ENCODE assay signal across 12 cellular contexts in the genomic region with DNA sequence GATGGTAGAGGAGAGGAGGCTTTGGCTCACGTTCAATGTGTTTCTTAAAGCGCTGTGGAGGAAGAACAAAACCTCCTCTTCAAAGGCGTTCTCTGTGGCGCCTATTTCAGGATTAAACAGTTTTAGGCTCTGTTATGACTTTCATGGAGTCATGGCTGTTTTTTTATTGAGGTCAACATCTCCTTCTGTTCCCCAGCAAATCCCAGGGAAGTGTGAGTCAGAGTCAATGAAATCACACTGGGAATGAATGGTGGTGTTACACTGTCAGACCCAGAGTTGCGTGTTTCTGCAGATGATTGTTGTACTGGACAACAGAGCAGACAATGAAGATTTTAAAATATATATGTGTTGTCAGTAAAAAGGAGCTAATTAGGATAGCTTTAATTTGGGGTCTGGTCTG.
DNase-seq lines count a peak whose midpoint lies in the region; ATAC-seq and TF ChIP-seq lines count a peak whose summit lies in the region.
"Had no signal": no experiment of that assay in that cellular context is flagged by ENCODE, and none has a peak within 500 bp of the region (broad histone marks: within the 10 kb centered on the region; RNA-seq: fewer than 3 reads in every experiment).

No MANE protein-coding gene starts in this region.

- no peaks in the 10 kb centered on the region for H3K4me1 Mint-ChIP-seq in T-helper 17 cell
- H3K4me1 Mint-ChIP-seq: IgD-negative memory B cell had no signal

- H3K27ac ChIP-seq in SK-N-SH (ENCODE audit: low read depth in 2 of 2, low read length in 1 of 2) (peak overlapping the region; percentile 34 to 71), left lung (peak overlapping the region in 1 of 2 donors; percentile 44), aorta (ENCODE audit: low read depth in 1 of 2, low read length in 2 of 2) (peak overlapping the region; percentile 57 to 67)
- H3K27ac ChIP-seq: lower lobe of right lung had no signal

- H3K4me1 ChIP-seq in SK-N-SH (ENCODE audit: control insufficient read depth in 1 of 2, insufficient read depth in 2 of 2, low read depth in 1 of 2, low read length in 1 of 2) (peaks cover 27 to 43% of the 10 kb centered on the region in 2 experiments), left lung (no peaks in the 10 kb centered on the region), aorta (ENCODE audit: control insufficient read depth in 1 of 2, insufficient read depth in 2 of 2, low read length in 2 of 2) (peaks cover 0 to 3% of the 10 kb centered on the region in 2 donors)

- DNase-seq in SK-N-SH (no peak), dedifferentiated amniotic fluid mesenchymal stem cell (ENCODE audit: extremely low spot score) (peak; percentile 89), left lung (no peak), aorta (no peak), T-helper 17 cell (no peak)
- DNase-seq: activated CD4-positive, alpha-beta T cell treated with anti-CD3 and anti-CD28 coated beads, Interleukin-2, amount 50 U/mL, for 48 hours; lower lobe of right lung; stimulated activated CD4-positive, alpha-beta T cell treated with anti-CD3 and anti-CD28 coated beads, Interleukin-4, amount 100 ng/mL, for 1 hour had no signal

- H3K4me3 Mint-ChIP-seq in T-helper 17 cell, result no peak overlapping the region
- H3K4me3 Mint-ChIP-seq: IgD-negative memory B cell had no signal

- no peaks in the 10 kb centered on the region for H3K79me2 ChIP-seq in SK-N-SH (ENCODE audit: insufficient read depth)

- no peak overlapping the region for H3K4me2 ChIP-seq in SK-N-SH

- H3K36me3 Mint-ChIP-seq in T-helper 17 cell (ENCODE audit: low read depth), result no peaks in the 10 kb centered on the region
- H3K36me3 Mint-ChIP-seq: IgD-negative memory B cell had no signal

- peak overlapping the region; percentile 57; the same call in 1 of the 2 replicates for H2AFZ ChIP-seq in SK-N-SH (ENCODE audit: low read depth)

- H3K4me3 ChIP-seq in SK-N-SH (ENCODE audit: low read depth in 2 of 2, low read length in 1 of 2) (no peak overlapping the region), left lung (no peak overlapping the region), aorta (ENCODE audit: low read length in 2 of 2) (no peak overlapping the region)
- H3K4me3 ChIP-seq: lower lobe of right lung had no signal

- no peaks in the 10 kb centered on the region for H3K9me2 ChIP-seq in SK-N-SH

- TF ChIP-seq CTCF in SK-N-SH (IDR thresholded peaks at IDR 0.05), result no peak
- no peak for TF ChIP-seq CTCF in left lung (IDR thresholded peaks at IDR 0.05)

- ATAC-seq in SK-N-SH treated with all-trans-retinoic acid at 6 μM for 48 hours (no peak), left lung (peak; percentile 49), aorta (ENCODE audit: low FRiP score) (peak; percentile 84), HG03378 (IDR thresholded peaks at IDR 0.05; ENCODE audit: unreplicated experiment) (no peak), T-helper 17 cell (no peak), GM18867 (IDR thresholded peaks at IDR 0.05; ENCODE audit: unreplicated experiment) (no peak)
- ATAC-seq: lower lobe of right lung had no signal

- H3K27me3 ChIP-seq in SK-N-SH (ENCODE audit: insufficient read depth) (no peaks in the 10 kb centered on the region), left lung (no peaks in the 10 kb centered on the region), aorta (ENCODE audit: control insufficient read depth in 1 of 2, insufficient read depth in 2 of 2, low read length in 1 of 2) (no peaks in the 10 kb centered on the region)

- H4K20me1 ChIP-seq in SK-N-SH (ENCODE audit: insufficient read depth), result no peaks in the 10 kb centered on the region

- TF ChIP-seq RAD21 in SK-N-SH (IDR thresholded peaks at IDR 0.05; ENCODE audit: low read length), result no peak

- no peaks in the 10 kb centered on the region for H3K27me3 Mint-ChIP-seq in T-helper 17 cell

- WGBS in SK-N-SH (ENCODE audit: low lambda C conversion rate), result 85% methylated on average over 5 of the region's 5 CpGs
- 2 to 7% methylated on average over 5 of the region's 5 CpGs for WGBS in aorta, 2 donors

- H3F3A ChIP-seq in SK-N-SH (replicated peaks; ENCODE audit: insufficient read depth), result peaks cover 47% of the 10 kb centered on the region

- intact Hi-C loops in left lung (cut with DNase I), result no loop called here
- intact Hi-C loops in aorta (cut with DNase I), result no loop called here

- H3K27ac Mint-ChIP-seq in T-helper 17 cell, result no peak overlapping the region
- H3K27ac Mint-ChIP-seq: IgD-negative memory B cell had no signal

- no peaks in the 10 kb centered on the region for H3K9me3 ChIP-seq in SK-N-SH
- no peaks in the 10 kb centered on the region for H3K9me3 ChIP-seq in left lung
- no peaks in the 10 kb centered on the region for H3K9me3 ChIP-seq in aorta (ENCODE audit: control insufficient read depth, low read length)
- H3K9me3 ChIP-seq in T-helper 17 cell (ENCODE audit: control insufficient read depth, low read length, poor library complexity, severe bottlenecking), result no peaks in the 10 kb centered on the region
- H3K9me3 ChIP-seq: lower lobe of right lung had no signal

- POLR2A ChIA-PET in SK-N-SH (lab: Yijun Ruan, JAX), result no interaction called here

- H3K9ac ChIP-seq in SK-N-SH, result 0 out of 2 replicates have a peak overlapping the region, but pooled peaks have one; percentile 4

- TF ChIP-seq EP300 in SK-N-SH (IDR thresholded peaks at IDR 0.05; ENCODE audit: borderline replicate concordance in 1 of 2, low read depth in 1 of 2, low read length in 1 of 2), result peak in 1 of 2 experiments; percentile 19; a peak in 1 of 4 replicates

- CTCF ChIA-PET in SK-N-SH (lab: Yijun Ruan, JAX), result no interaction called here

- no peaks in the 10 kb centered on the region for H3K36me3 ChIP-seq in SK-N-SH (replicated peaks in 1 of 2; ENCODE audit: control insufficient read depth in 1 of 2, insufficient read depth in 2 of 2, low read length in 1 of 2)
- no peaks in the 10 kb centered on the region for H3K36me3 ChIP-seq in left lung
- H3K36me3 ChIP-seq in aorta (ENCODE audit: control insufficient read depth in 1 of 2, insufficient read depth in 2 of 2, low read length in 1 of 2), result no peaks in the 10 kb centered on the region
- H3K36me3 ChIP-seq: lower lobe of right lung had no signal

TF ChIP-seq in SK-N-SH, 30 proteins besides CTCF, POLR2A, EP300 and RAD21 (continues in another document):
- TF ChIP-seq JUND (IDR thresholded peaks at IDR 0.05), result peak; percentile 42; the same call in 1 of the 2 replicates
- TF ChIP-seq, protein P1, sequence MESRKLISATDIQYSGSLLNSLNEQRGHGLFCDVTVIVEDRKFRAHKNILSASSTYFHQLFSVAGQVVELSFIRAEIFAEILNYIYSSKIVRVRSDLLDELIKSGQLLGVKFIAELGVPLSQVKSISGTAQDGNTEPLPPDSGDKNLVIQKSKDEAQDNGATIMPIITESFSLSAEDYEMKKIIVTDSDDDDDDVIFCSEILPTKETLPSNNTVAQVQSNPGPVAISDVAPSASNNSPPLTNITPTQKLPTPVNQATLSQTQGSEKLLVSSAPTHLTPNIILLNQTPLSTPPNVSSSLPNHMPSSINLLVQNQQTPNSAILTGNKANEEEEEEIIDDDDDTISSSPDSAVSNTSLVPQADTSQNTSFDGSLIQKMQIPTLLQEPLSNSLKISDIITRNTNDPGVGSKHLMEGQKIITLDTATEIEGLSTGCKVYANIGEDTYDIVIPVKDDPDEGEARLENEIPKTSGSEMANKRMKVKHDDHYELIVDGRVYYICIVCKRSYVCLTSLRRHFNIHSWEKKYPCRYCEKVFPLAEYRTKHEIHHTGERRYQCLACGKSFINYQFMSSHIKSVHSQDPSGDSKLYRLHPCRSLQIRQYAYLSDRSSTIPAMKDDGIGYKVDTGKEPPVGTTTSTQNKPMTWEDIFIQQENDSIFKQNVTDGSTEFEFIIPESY (IDR thresholded peaks at IDR 0.05; ENCODE audit: borderline replicate concordance, low read depth), result no peak
- TF ChIP-seq FOXM1 (IDR thresholded peaks at IDR 0.05; ENCODE audit: low read depth), result no peak
- TF ChIP-seq SIN3A (IDR thresholded peaks at IDR 0.05; ENCODE audit: borderline replicate concordance, low read depth, low read length), result no peak
- TF ChIP-seq YY1 (IDR thresholded peaks at IDR 0.05; ENCODE audit: low read depth), result no peak; the same call in 1 of the 2 replicates
- peak; percentile 54 for TF ChIP-seq TCF12 (IDR thresholded peaks at IDR 0.05)
- no peak for TF ChIP-seq ELF1 (IDR thresholded peaks at IDR 0.05)

TF ChIP-seq in SK-N-SH treated with all-trans-retinoic acid at 6 μM for 48 hours, 23 proteins besides CTCF, POLR2A, EP300 and RAD21 (continues in another document):
- TF ChIP-seq PATZ1 (CRISPR knock-in tag; IDR thresholded peaks at IDR 0.05; ENCODE audit: borderline replicate concordance), result no peak

Comparison
In these comparisons a context has a peak if more than half of its experiments do, and no peak if none do; other contexts are left out.
1. ATAC-seq: peak in left lung (single experiment) and aorta (single experiment); none in SK-N-SH treated with all-trans-retinoic acid at 6 μM for 48 hours (single experiment), HG03378 (single experiment), T-helper 17 cell (single experiment) and GM18867 (single experiment).